Comparison of ENCODE assay signal across 1 cellular context in genomic region chr17:39688945-39689344, GRCh38.
TF ChIP-seq lines count a peak whose summit lies in the region.

No MANE protein-coding gene starts in this region.

TF ChIP-seq in H1, 55 proteins besides CTCF, POLR2A, EP300 and RAD21:
- TF ChIP-seq SIRT6 (IDR thresholded peaks at IDR 0.05; ENCODE audit: low read length) (no peak), TBP (IDR thresholded peaks at IDR 0.05; ENCODE audit: low read depth, low read length) (peak; percentile 44; the same call in 1 of the 2 replicates), ZNF274 (IDR thresholded peaks at IDR 0.05; ENCODE audit: borderline replicate concordance, extremely low read depth, low read length) (no peak), TAF1 (IDR thresholded peaks at IDR 0.05; ENCODE audit: low read depth, low read length) (0 out of 2 replicates have a peak, but pooled peaks have one; percentile 13), RBBP5 (IDR thresholded peaks at IDR 0.05; ENCODE audit: borderline replicate concordance, low read depth, low read length) (no peak), GTF2F1 (IDR thresholded peaks at IDR 0.05; ENCODE audit: borderline replicate concordance, low read depth, low read length) (no peak), EZH2 (IDR thresholded peaks at IDR 0.05; ENCODE audit: low read depth, low read length, severe bottlenecking) (peak; percentile 32), SIX5 (IDR thresholded peaks at IDR 0.05; ENCODE audit: low read depth, low read length) (no peak), CHD1 (IDR thresholded peaks at IDR 0.05; ENCODE audit: low read depth, low read length) (no peak), FOSL1 (IDR thresholded peaks at IDR 0.05; ENCODE audit: insufficient read depth, low read depth, low read length) (no peak), SIN3A (conservative IDR thresholded peaks at IDR 0.05 in 1 of 2, IDR thresholded peaks at IDR 0.05 in 1 of 2; ENCODE audit: low read depth in 1 of 2, low read length in 2 of 2) (0 out of 4 replicates have a peak, but pooled peaks of 1 of the 2 experiments have one; percentile 70), KDM4A (IDR thresholded peaks at IDR 0.05; ENCODE audit: low read depth, low read length, severe bottlenecking) (no peak), TEAD4 (IDR thresholded peaks at IDR 0.05; ENCODE audit: low read depth, low read length) (no peak), BRCA1 (IDR thresholded peaks at IDR 0.05; ENCODE audit: low read depth, low read length) (no peak), MAX (IDR thresholded peaks at IDR 0.05) (0 out of 2 replicates have a peak, but pooled peaks have one; percentile 14), ASH2L (IDR thresholded peaks at IDR 0.05; ENCODE audit: low read length) (peak; percentile 66), KDM5A (IDR thresholded peaks at IDR 0.05; ENCODE audit: low read length) (no peak), SP4 (IDR thresholded peaks at IDR 0.05; ENCODE audit: low read length) (no peak), TAF7 (optimal IDR thresholded peaks at IDR 0.05; ENCODE audit: borderline replicate concordance, low read depth, low read length) (peak; percentile 23), NANOG (IDR thresholded peaks at IDR 0.05; ENCODE audit: insufficient read depth, low read depth, low read length, poor library complexity, severe bottlenecking) (peak; percentile 94), SRF (IDR thresholded peaks at IDR 0.05; ENCODE audit: low read depth, low read length) (no peak), CTBP2 (IDR thresholded peaks at IDR 0.05; ENCODE audit: borderline replicate concordance, insufficient read depth, insufficient read length, low read length) (no peak), SP1 (IDR thresholded peaks at IDR 0.05; ENCODE audit: low read depth, low read length) (peak; percentile 82), SUZ12 (IDR thresholded peaks at IDR 0.05; ENCODE audit: low read length) (no peak), ATF3 (IDR thresholded peaks at IDR 0.05; ENCODE audit: insufficient read depth, low read depth, low read length) (no peak), CREB1 (IDR thresholded peaks at IDR 0.05) (no peak), YY1 (IDR thresholded peaks at IDR 0.05; ENCODE audit: low read depth, low read length) (no peak), BCL11A (IDR thresholded peaks at IDR 0.05; ENCODE audit: low read depth in 2 of 2, low read length in 2 of 2) (peak in 1 of 2 experiments; percentile 3), CEBPB (IDR thresholded peaks at IDR 0.05; ENCODE audit: low read depth, low read length) (no peak), CHD7 (IDR thresholded peaks at IDR 0.05; ENCODE audit: insufficient replicate concordance, low read length) (peak; percentile 88), BACH1 (IDR thresholded peaks at IDR 0.05; ENCODE audit: low read length) (no peak), KDM1A (IDR thresholded peaks at IDR 0.05; ENCODE audit: borderline replicate concordance, low read length) (no peak), HDAC2 (IDR thresholded peaks at IDR 0.05; ENCODE audit: borderline replicate concordance in 1 of 2, low read depth in 2 of 2, low read length in 2 of 2) (0 out of 4 replicates have a peak, but pooled peaks of 1 of the 2 experiments have one; percentile 60), POU5F1 (IDR thresholded peaks at IDR 0.05; ENCODE audit: low read depth, low read length) (no peak), JUND (IDR thresholded peaks at IDR 0.05; ENCODE audit: low read length) (no peak), CBX5 (IDR thresholded peaks at IDR 0.05; ENCODE audit: low read depth, low read length) (no peak), EGR1 (IDR thresholded peaks at IDR 0.05; ENCODE audit: borderline replicate concordance, low read depth, low read length) (no peak), CBX8 (IDR thresholded peaks at IDR 0.05; ENCODE audit: borderline replicate concordance, low read depth, low read length) (no peak), RXRA (IDR thresholded peaks at IDR 0.05; ENCODE audit: insufficient read depth, low read depth, low read length) (no peak), POLR2AphosphoS5 (IDR thresholded peaks at IDR 0.05; ENCODE audit: low read depth, low read length) (peak; percentile 14; the same call in 1 of the 2 replicates), SAP30 (IDR thresholded peaks at IDR 0.05; ENCODE audit: insufficient read depth, insufficient replicate concordance, low read length) (no peak), USF2 (IDR thresholded peaks at IDR 0.05; ENCODE audit: low read length) (no peak), NRF1 (IDR thresholded peaks at IDR 0.05; ENCODE audit: low read depth, low read length) (no peak), SP2 (IDR thresholded peaks at IDR 0.05; ENCODE audit: low read length) (no peak), GABPA (IDR thresholded peaks at IDR 0.05; ENCODE audit: borderline replicate concordance, insufficient read depth, low read length) (no peak), E2F6 (IDR thresholded peaks at IDR 0.05) (no peak), PHF8 (conservative IDR thresholded peaks at IDR 0.05; ENCODE audit: low read depth, low read length) (no peak), RNF2 (IDR thresholded peaks at IDR 0.05; ENCODE audit: borderline replicate concordance, low read depth, low read length, missing control alignments, poor library complexity, severe bottlenecking) (no peak), RFX5 (IDR thresholded peaks at IDR 0.05; ENCODE audit: borderline replicate concordance, low read depth, low read length) (no peak), HDAC6 (IDR thresholded peaks at IDR 0.05; ENCODE audit: low read depth, low read length) (no peak), MAFK (IDR thresholded peaks at IDR 0.05; ENCODE audit: low read depth, low read length) (no peak), CHD2 (IDR thresholded peaks at IDR 0.05; ENCODE audit: low read length) (0 out of 2 replicates have a peak, but pooled peaks have one; percentile 41), TCF12 (IDR thresholded peaks at IDR 0.05; ENCODE audit: low read depth, low read length) (no peak), ATF2 (IDR thresholded peaks at IDR 0.05; ENCODE audit: low read length) (peak; percentile 51; the same call in 1 of the 2 replicates), JUN (IDR thresholded peaks at IDR 0.05; ENCODE audit: low read depth, low read length) (no peak)
